9 cellular contexts compared by ENCODE assay signal in genomic region chr16:23836404-23837291, GRCh38. TPM values are rescaled to one million over a fixed set of nuclear protein-coding genes. Genes with fewer than 3 reads are reported as not detected.
DNase-seq lines count a peak whose midpoint lies in the region; ATAC-seq and TF ChIP-seq lines count a peak whose summit lies in the region.
"Had no signal": no experiment of that assay in that cellular context is flagged by ENCODE, and none has a peak within 500 bp of the region (broad histone marks: within the 10 kb centered on the region; RNA-seq: fewer than 3 reads in every experiment).

No MANE protein-coding gene starts in this region.

- peak; percentile 22 for ATAC-seq in GM21447 (IDR thresholded peaks at IDR 0.05; ENCODE audit: unreplicated experiment)
- ATAC-seq in left colon: peak; percentile 15

- peaks cover 38% of the 10 kb centered on the region for H3K4me1 ChIP-seq in OCI-LY3 (ENCODE audit: low read length)

- peaks cover 29 to 33% of the 10 kb centered on the region in 2 donors for H3K36me3 Mint-ChIP-seq in CD14-positive monocyte

- intact Hi-C loops in CD14-positive monocyte (cut with micrococcal nuclease) (loop anchor here (2.0 to 5.0 kb wide), 3 partner anchors 16 to 46 kb away; no protein-coding TSS in a partner anchor), left colon (cut with DNase I, micrococcal nuclease) (no loop called here)

- peaks cover 22% of the 10 kb centered on the region; the same call in 1 of the 2 replicates for H4K20me1 ChIP-seq in OCI-LY3 (ENCODE audit: insufficient read depth, low read length)

- no peak overlapping the region for H2AFZ ChIP-seq in OCI-LY3 (ENCODE audit: low read depth, low read length)

- H3K9me3 ChIP-seq in OCI-LY3 (ENCODE audit: insufficient read depth, low read length): no peaks in the 10 kb centered on the region

- H3K27ac ChIP-seq in OCI-LY3 (ENCODE audit: low read length): no peak overlapping the region

- peaks cover 53% of the 10 kb centered on the region for H3K4me1 Mint-ChIP-seq in CD14-positive monocyte

- H3K27me3 ChIP-seq in OCI-LY3 (ENCODE audit: low read depth, low read length): peaks cover 64% of the 10 kb centered on the region

- H3K79me2 ChIP-seq in OCI-LY3 (ENCODE audit: low read length): no peaks in the 10 kb centered on the region

- H3K36me3 ChIP-seq in OCI-LY3 (replicated peaks; ENCODE audit: low read depth, low read length): no peaks in the 10 kb centered on the region

- peak overlapping the region; percentile 70; the same call in 1 of the 2 replicates for H3K4me2 ChIP-seq in OCI-LY3 (ENCODE audit: low read length)

- H3K9ac ChIP-seq in OCI-LY3 (ENCODE audit: low read length): no peak overlapping the region

- peak; percentile 21 for TF ChIP-seq CTCF in CD14-positive monocyte (IDR thresholded peaks at IDR 0.05)
- TF ChIP-seq CTCF in OCI-LY3 (IDR thresholded peaks at IDR 0.05; ENCODE audit: low read depth, low read length): no peak

- H3K9me3 Mint-ChIP-seq in CD14-positive monocyte: peaks cover 0 to under 1% (median 0%) of the 10 kb centered on the region in 7 donors

- peak overlapping the region; percentile 84 to 95 (median 91) for H3K27ac Mint-ChIP-seq in CD14-positive monocyte

- peak; percentile 61 for DNase-seq in CD14-positive monocyte (ENCODE audit: low spot score)
- DNase-seq in activated naive CD4-positive, alpha-beta T cell treated with Interleukin-2 at 50 U/mL for 16 hours: peak; percentile 55
- DNase-seq in left colon: peak in 1 of 2 donors; percentile 51
- DNase-seq in stimulated activated CD8-positive, alpha-beta memory T cell treated with anti-CD3 and anti-CD28 coated beads, Interleukin-7, amount 100 ng/mL, for 48 hours (ENCODE audit: extremely low read depth in 1 of 2, low read depth in 1 of 2): peak; percentile 37 to 47
- DNase-seq in NCI-H345 treated with DMSO at 0.1 percent for 48 hours (lab: John Stamatoyannopoulos, UW; ENCODE audit: unreplicated experiment): no peak
- no peak for DNase-seq in globus pallidus (ENCODE audit: low spot score)

- no peak overlapping the region for H3K4me3 ChIP-seq in OCI-LY3 (ENCODE audit: low read length)

- peaks cover 2 to 6% (median 6%) of the 10 kb centered on the region in 3 donors for H3K27me3 Mint-ChIP-seq in CD14-positive monocyte (ENCODE audit: low read depth in 3 of 3)

- peak overlapping the region; percentile 99 for H3K4me3 Mint-ChIP-seq in CD14-positive monocyte

RNA-seq across cellular contexts. Expression of gene PRKCB, which starts 0.9 kb away (rescaled TPM):
- 10 to 100 TPM; 57.4 to 87.4 TPM for polyA plus RNA-seq in CD14-positive monocyte
- 1 to 10 TPM; 3.8 to 7.3 TPM for total RNA-seq in left colon
- total RNA-seq: dermis microvascular lymphatic vessel endothelial cell had no signal

Comparison
In these comparisons a context has a peak if more than half of its experiments do, and no peak if none do; other contexts are left out.
1. DNase-seq: peak in CD14-positive monocyte (single experiment), activated naive CD4-positive, alpha-beta T cell treated with Interleukin-2 at 50 U/mL for 16 hours (single experiment) and stimulated activated CD8-positive, alpha-beta memory T cell treated with anti-CD3 and anti-CD28 coated beads, Interleukin-7, amount 100 ng/mL, for 48 hours (2 of 2); none in NCI-H345 treated with DMSO at 0.1 percent for 48 hours (single experiment) and globus pallidus (single experiment).
2. intact Hi-C loops: an anchor here in CD14-positive monocyte (2.0 to 5.0 kb wide); none called in left colon.